ENCODE assay signal across 9 cellular contexts in the genomic region with DNA sequence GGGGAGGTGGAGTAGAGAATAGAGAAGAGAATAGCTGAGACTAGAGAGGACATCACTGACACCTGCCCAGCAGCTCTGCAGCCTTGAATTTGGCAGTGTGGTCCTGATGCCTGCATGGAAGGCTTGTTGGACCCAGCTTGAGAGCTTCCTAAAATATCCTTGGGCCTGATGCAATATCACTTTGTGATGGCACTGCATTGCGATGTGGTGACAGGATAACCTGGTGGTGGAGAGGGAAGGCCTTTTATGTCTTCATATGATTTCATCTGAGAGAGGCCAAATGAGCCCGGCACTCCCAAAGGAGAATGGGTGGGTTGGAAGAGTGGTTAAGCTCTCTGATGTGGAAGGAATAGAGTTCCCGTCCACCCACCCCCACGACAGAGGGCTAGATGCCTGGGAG.
A peak's percentile ranks its signal among the peaks of the same experiment; 100 is the strongest.
DNase-seq lines count a peak whose midpoint lies in the region; ATAC-seq, FAIRE-seq and TF ChIP-seq lines count a peak whose summit lies in the region.
"Had no signal": no experiment of that assay in that cellular context is flagged by ENCODE, and none has a peak within 500 bp of the region (broad histone marks: within the 10 kb centered on the region; RNA-seq: fewer than 3 reads in every experiment).

No MANE protein-coding gene starts in this region.

- in situ Hi-C loops in HepG2 (cut with HindIII; ENCODE audit: extremely low pct_ligation_motif_present, low pct_unique_long_range_greater_than_20kb): no loop called here

- FAIRE-seq in HepG2 (lab: Jason Lieb, UNC): no peak

- H3K4me3 ChIP-seq in body of pancreas: no peak overlapping the region
- peak overlapping the region; percentile 62 to 66 for H3K4me3 ChIP-seq in muscle layer of duodenum (ENCODE audit: low read depth in 1 of 2, low read length in 2 of 2)
- no peak overlapping the region for H3K4me3 ChIP-seq in HepG2 (replicated peaks in 1 of 3; ENCODE audit: insufficient read depth in 1 of 3, low read depth in 2 of 3, low read length in 3 of 3)
- H3K4me3 ChIP-seq: MG63 had no signal

- no peaks in the 10 kb centered on the region for H3K27me3 ChIP-seq in body of pancreas
- no peaks in the 10 kb centered on the region for H3K27me3 ChIP-seq in muscle layer of duodenum (ENCODE audit: low read depth, low read length)
- peaks cover 3 to 15% of the 10 kb centered on the region in 2 experiments; a peak in 3 of 5 replicates for H3K27me3 ChIP-seq in HepG2 (ENCODE audit: control insufficient read depth in 1 of 2, insufficient read depth in 2 of 2, low read length in 2 of 2)
- H3K27me3 ChIP-seq: MG63 had no signal

- TF ChIP-seq RAD21 in HepG2 (CRISPR knock-in tag; IDR thresholded peaks at IDR 0.05): no peak

- H3K4me1 ChIP-seq in body of pancreas (peaks cover 58% of the 10 kb centered on the region), muscle layer of duodenum (ENCODE audit: control insufficient read depth in 1 of 2, insufficient read depth in 2 of 2, low read length in 2 of 2) (peaks cover 20 to 40% of the 10 kb centered on the region in 2 donors), HepG2 (ENCODE audit: insufficient read depth, low read length) (0 out of 2 replicates have a peak, but pooled peaks cover 8% of the 10 kb centered on the region)

- DNase-seq in activated naive CD8-positive, alpha-beta T cell treated with anti-CD3 and anti-CD28 coated beads, Interleukin-2, amount 50 U/mL, for 24 hours: no peak
- DNase-seq in body of pancreas (no peak), amniotic stem cell (lab: John Stamatoyannopoulos, UW) (no peak), HepG2 (ENCODE audit: low spot score) (no peak), RKO (ENCODE audit: low spot score) (no peak)
- DNase-seq: MG63 had no signal

- peak overlapping the region; percentile 42 for H3K27ac Mint-ChIP-seq in activated naive CD8-positive, alpha-beta T cell
- H3K27ac Mint-ChIP-seq in activated naive CD8-positive, alpha-beta T cell treated with anti-CD3 and anti-CD28 coated beads, Interleukin-2, amount 50 U/mL, for 24 hours: no peak overlapping the region

- no peak for TF ChIP-seq CTCF in body of pancreas (IDR thresholded peaks at IDR 0.05)
- no peak for TF ChIP-seq CTCF in HepG2 (CRISPR knock-in tag; IDR thresholded peaks at IDR 0.05)

- no peak overlapping the region for H3K4me2 ChIP-seq in HepG2 (ENCODE audit: low read depth, low read length)

- H3K9ac ChIP-seq in HepG2 (ENCODE audit: insufficient read depth, low read depth, low read length): no peak overlapping the region

- no peaks in the 10 kb centered on the region for H4K20me1 ChIP-seq in HepG2 (ENCODE audit: insufficient read depth, low read length)

- no peaks in the 10 kb centered on the region for H3K79me2 ChIP-seq in HepG2 (ENCODE audit: insufficient read depth, low read length)

- POLR2A ChIA-PET in HepG2 (lab: Yijun Ruan, JAX): no interaction called here

- H2AFZ ChIP-seq in HepG2 (ENCODE audit: low read length): no peak overlapping the region

- no peaks in the 10 kb centered on the region for H3K9me3 ChIP-seq in body of pancreas
- no peaks in the 10 kb centered on the region for H3K9me3 ChIP-seq in muscle layer of duodenum (ENCODE audit: control insufficient read depth in 1 of 2, low read length in 2 of 2)
- H3K9me3 ChIP-seq in HepG2 (ENCODE audit: low read length): no peaks in the 10 kb centered on the region
- H3K9me3 ChIP-seq: MG63 had no signal

- H3K27ac ChIP-seq in body of pancreas (peak overlapping the region; percentile 82 to 96 (median 94)), muscle layer of duodenum (ENCODE audit: low read length) (peak overlapping the region; percentile 84), HepG2 (ENCODE audit: extremely low read length, insufficient read depth, low read length) (no peak overlapping the region)

- 74 to 77% methylated on average over 4 of the region's 4 CpGs for WGBS in body of pancreas, 2 donors
- 40% methylated on average over 4 of the region's 4 CpGs for WGBS in HepG2 (ENCODE audit: low lambda C conversion rate)

- H3K4me3 Mint-ChIP-seq in activated naive CD8-positive, alpha-beta T cell: peak overlapping the region; percentile 97
- no peak overlapping the region for H3K4me3 Mint-ChIP-seq in activated naive CD8-positive, alpha-beta T cell treated with anti-CD3 and anti-CD28 coated beads, Interleukin-2, amount 50 U/mL, for 24 hours

- no peak for TF ChIP-seq EP300 in HepG2 (IDR thresholded peaks at IDR 0.05; ENCODE audit: low read depth in 2 of 2, low read length in 2 of 2)
- no peak for TF ChIP-seq EP300 in HepG2 (CRISPR knock-in tag; IDR thresholded peaks at IDR 0.05; ENCODE audit: borderline replicate concordance)

- intact Hi-C loops in body of pancreas (cut with DNase I): loop anchor here (5.0 kb wide), 1 partner anchor 98 kb away; the partner anchor contains the start of gene SSBP2
- intact Hi-C loops in HepG2 (cut with micrococcal nuclease; ENCODE audit: unreplicated experiment): loop anchor here (5.0 kb wide), 1 partner anchor 317 kb away; no protein-coding TSS in a partner anchor

- no peaks in the 10 kb centered on the region for H3K27me3 Mint-ChIP-seq in activated naive CD8-positive, alpha-beta T cell
- H3K27me3 Mint-ChIP-seq in activated naive CD8-positive, alpha-beta T cell treated with anti-CD3 and anti-CD28 coated beads, Interleukin-2, amount 50 U/mL, for 24 hours: no peaks in the 10 kb centered on the region

- H3K4me1 Mint-ChIP-seq in activated naive CD8-positive, alpha-beta T cell (ENCODE audit: low read depth): peaks cover 40% of the 10 kb centered on the region
- H3K4me1 Mint-ChIP-seq in activated naive CD8-positive, alpha-beta T cell treated with anti-CD3 and anti-CD28 coated beads, Interleukin-2, amount 50 U/mL, for 24 hours: peaks cover 45% of the 10 kb centered on the region

- no peaks in the 10 kb centered on the region for H3K9me3 Mint-ChIP-seq in activated naive CD8-positive, alpha-beta T cell (ENCODE audit: low read depth)
- no peaks in the 10 kb centered on the region for H3K9me3 Mint-ChIP-seq in activated naive CD8-positive, alpha-beta T cell treated with anti-CD3 and anti-CD28 coated beads, Interleukin-2, amount 50 U/mL, for 24 hours

- ATAC-seq in activated naive CD8-positive, alpha-beta T cell treated with anti-CD3 and anti-CD28 coated beads, Interleukin-2, amount 50 U/mL, for 24 hours: no peak
- ATAC-seq in body of pancreas: no peak
- ATAC-seq in GM21619 (IDR thresholded peaks at IDR 0.05; ENCODE audit: unreplicated experiment): no peak
- no peak for ATAC-seq in HepG2

- no TSS peak for BruUV-seq in HepG2 (replicated peaks; lab: Mats Ljungman, UMichigan)

- TF ChIP-seq POLR2A in body of pancreas (IDR thresholded peaks at IDR 0.05): no peak
- no peak for TF ChIP-seq POLR2A in HepG2 (IDR thresholded peaks at IDR 0.05; ENCODE audit: insufficient read depth in 1 of 2, low read depth in 2 of 2, low read length in 2 of 2)

- CTCF ChIA-PET in HepG2 (lab: Yijun Ruan, JAX; ENCODE audit: low intra/inter-chr PET ratio, low total read pairs): no interaction called here

- H3K36me3 ChIP-seq in body of pancreas (replicated peaks in 1 of 2; ENCODE audit: insufficient read depth in 1 of 2, low read depth in 2 of 2) (no peaks in the 10 kb centered on the region), muscle layer of duodenum (ENCODE audit: control insufficient read depth in 1 of 2, insufficient read depth in 2 of 2, low read length in 2 of 2) (no peaks in the 10 kb centered on the region), HepG2 (replicated peaks in 1 of 2; ENCODE audit: control insufficient read depth in 1 of 2, insufficient read depth in 2 of 2, low read length in 2 of 2) (no peaks in the 10 kb centered on the region)
- H3K36me3 ChIP-seq: MG63 had no signal

- no peaks in the 10 kb centered on the region for H3K36me3 Mint-ChIP-seq in activated naive CD8-positive, alpha-beta T cell
- no peaks in the 10 kb centered on the region for H3K36me3 Mint-ChIP-seq in activated naive CD8-positive, alpha-beta T cell treated with anti-CD3 and anti-CD28 coated beads, Interleukin-2, amount 50 U/mL, for 24 hours (ENCODE audit: low read depth)

TF ChIP-seq in HepG2, 621 proteins besides CTCF, POLR2A, EP300 and RAD21:
- TF ChIP-seq ZEB1 (IDR thresholded peaks at IDR 0.05; ENCODE audit: insufficient replicate concordance, low read depth): no peak
- no peak for TF ChIP-seq ZNF34 (CRISPR knock-in tag; IDR thresholded peaks at IDR 0.05; ENCODE audit: borderline replicate concordance)
- TF ChIP-seq ZNF256 (CRISPR knock-in tag; conservative IDR thresholded peaks at IDR 0.05): no peak
- no peak for TF ChIP-seq NFE2 (CRISPR knock-in tag; IDR thresholded peaks at IDR 0.05)
- no peak for TF ChIP-seq THAP11 (CRISPR knock-in tag; IDR thresholded peaks at IDR 0.05)
- no peak for TF ChIP-seq NFKB2 (CRISPR knock-in tag; IDR thresholded peaks at IDR 0.05; ENCODE audit: borderline replicate concordance)
- no peak for TF ChIP-seq ERF (CRISPR knock-in tag; IDR thresholded peaks at IDR 0.05)
- TF ChIP-seq GPBP1L1 (CRISPR knock-in tag; IDR thresholded peaks at IDR 0.05): no peak
- no peak for TF ChIP-seq ZNF317 (CRISPR knock-in tag; IDR thresholded peaks at IDR 0.05)
- TF ChIP-seq, protein P1, sequence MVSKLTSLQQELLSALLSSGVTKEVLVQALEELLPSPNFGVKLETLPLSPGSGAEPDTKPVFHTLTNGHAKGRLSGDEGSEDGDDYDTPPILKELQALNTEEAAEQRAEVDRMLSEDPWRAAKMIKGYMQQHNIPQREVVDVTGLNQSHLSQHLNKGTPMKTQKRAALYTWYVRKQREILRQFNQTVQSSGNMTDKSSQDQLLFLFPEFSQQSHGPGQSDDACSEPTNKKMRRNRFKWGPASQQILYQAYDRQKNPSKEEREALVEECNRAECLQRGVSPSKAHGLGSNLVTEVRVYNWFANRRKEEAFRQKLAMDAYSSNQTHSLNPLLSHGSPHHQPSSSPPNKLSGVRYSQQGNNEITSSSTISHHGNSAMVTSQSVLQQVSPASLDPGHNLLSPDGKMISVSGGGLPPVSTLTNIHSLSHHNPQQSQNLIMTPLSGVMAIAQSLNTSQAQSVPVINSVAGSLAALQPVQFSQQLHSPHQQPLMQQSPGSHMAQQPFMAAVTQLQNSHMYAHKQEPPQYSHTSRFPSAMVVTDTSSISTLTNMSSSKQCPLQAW (CRISPR knock-in tag; IDR thresholded peaks at IDR 0.05): no peak
- no peak for TF ChIP-seq PHF21A (CRISPR knock-in tag; IDR thresholded peaks at IDR 0.05)
- no peak for TF ChIP-seq SALL2 (CRISPR knock-in tag; IDR thresholded peaks at IDR 0.05)
- no peak for TF ChIP-seq TRIM24 (CRISPR knock-in tag; IDR thresholded peaks at IDR 0.05)
- no peak for TF ChIP-seq REPIN1 (CRISPR knock-in tag; IDR thresholded peaks at IDR 0.05; ENCODE audit: borderline replicate concordance, low read depth)

Comparison
In these comparisons a context has a peak if more than half of its experiments do, and no peak if none do; other contexts are left out.
1. H3K4me3 ChIP-seq: peak in muscle layer of duodenum (2 of 2); none in body of pancreas (0 of 2) and HepG2 (0 of 3).